Comparison of ENCODE assay signal across 7 cellular contexts in genomic region chr12:64937466-64937865, GRCh38.
"Had no signal": no experiment of that assay in that cellular context is flagged by ENCODE, and none has a peak within 500 bp of the region (broad histone marks: within the 10 kb centered on the region; RNA-seq: fewer than 3 reads in every experiment).

No MANE protein-coding gene starts in this region.

- FAIRE-seq: HepG2, K562 had no signal

- H3K9me3 ChIP-seq: HAP-1 had no signal

- H3K9ac ChIP-seq: GM23248 had no signal

- ATAC-seq: HepG2, K562 had no signal

- H3K4me3 ChIP-seq: GM23248, HAP-1, K562 had no signal

- H3K36me3 ChIP-seq: HAP-1 had no signal

- DNase-seq: GM23248, GOT3, IMR-90 had no signal

- H3K27ac ChIP-seq: GM23248, HL-60 had no signal

- H2AFZ ChIP-seq: GM23248 had no signal

- H3K4me1 ChIP-seq: HAP-1 had no signal
